29 cellular contexts compared by ENCODE assay signal in genomic region chr3:197135212-197135611, GRCh38.
DNase-seq lines count a peak whose midpoint lies in the region; ATAC-seq, FAIRE-seq and TF ChIP-seq lines count a peak whose summit lies in the region.
"Had no signal": no experiment of that assay in that cellular context is flagged by ENCODE, and none has a peak within 500 bp of the region (broad histone marks: within the 10 kb centered on the region; RNA-seq: fewer than 3 reads in every experiment).

No MANE protein-coding gene starts in this region.

- H3K27ac ChIP-seq in GM12878 (ENCODE audit: control insufficient read depth, insufficient read depth), result no peak overlapping the region
- H3K27ac ChIP-seq: colonic mucosa, lower lobe of right lung, SJSA1, upper lobe of right lung had no signal

- POLR2A ChIA-PET in GM12878 (lab: Charles Lee), result interaction anchor here (0.6 to 0.7 kb wide), 2 partner anchors 18 to 264 kb away, joined by 3 to 7 read pairs; no protein-coding TSS in a partner anchor

- H3K9me3 Mint-ChIP-seq in stimulated activated naive CD8-positive, alpha-beta T cell treated with anti-CD3 and anti-CD28 coated beads, Interleukin-15, amount 100 ng/mL, for 72 hours, result peaks cover 25 to 38% of the 10 kb centered on the region in 2 donors

- H3K27me3 ChIP-seq in GM12878 (replicated peaks in 1 of 2; ENCODE audit: control insufficient read depth in 2 of 2, insufficient read depth in 2 of 2, low read length in 1 of 2), result no peaks in the 10 kb centered on the region
- H3K27me3 ChIP-seq: colonic mucosa, SJSA1, upper lobe of right lung had no signal

- H3K9ac ChIP-seq in GM12878 (ENCODE audit: control insufficient read depth, insufficient read depth, low read length), result no peak overlapping the region

- no peak overlapping the region for H3K27ac Mint-ChIP-seq in stimulated activated naive CD8-positive, alpha-beta T cell treated with anti-CD3 and anti-CD28 coated beads, Interleukin-15, amount 100 ng/mL, for 72 hours
- H3K27ac Mint-ChIP-seq: activated T-cell treated with anti-CD3 and anti-CD28 coated beads, Interleukin-2, amount 50 U/mL, for 24 hours; endodermal cell; H9; natural killer cell treated with Interleukin-12 subunit alpha and Interleukin-12 subunit beta and Interleukin-15 and Interleukin-18, amount 100 ng/mL, for 72 hours; WTC11 had no signal

- H2AFZ ChIP-seq in GM12878 (ENCODE audit: control insufficient read depth, low read depth, low read length), result no peak overlapping the region

- CTCF ChIA-PET in GM12878 (lab: Yijun Ruan, JAX), result interaction anchor here (0.6 to 1.2 kb wide), 2 partner anchors 106 to 251 kb away, joined by 3 read pairs; no protein-coding TSS in a partner anchor

- no peak overlapping the region for H3K4me2 ChIP-seq in GM12878 (ENCODE audit: control insufficient read depth, insufficient read depth)

- peaks cover 7 to 27% of the 10 kb centered on the region in 2 experiments for H3K36me3 ChIP-seq in GM12878 (ENCODE audit: control insufficient read depth in 2 of 2, insufficient read depth in 2 of 2, low read length in 1 of 2)

- H3K4me3 Mint-ChIP-seq in stimulated activated naive CD8-positive, alpha-beta T cell treated with anti-CD3 and anti-CD28 coated beads, Interleukin-15, amount 100 ng/mL, for 72 hours, result no peak overlapping the region
- H3K4me3 Mint-ChIP-seq: activated T-cell treated with anti-CD3 and anti-CD28 coated beads, Interleukin-2, amount 50 U/mL, for 24 hours; CD14-positive monocyte; endodermal cell; H9; natural killer cell treated with Interleukin-12 subunit alpha and Interleukin-12 subunit beta and Interleukin-15 and Interleukin-18, amount 100 ng/mL, for 72 hours; WTC11 had no signal

- TF ChIP-seq CTCF in GM12878 (IDR thresholded peaks at IDR 0.05 in 2 of 3, conservative IDR thresholded peaks at IDR 0.05 in 1 of 3; ENCODE audit: control insufficient read depth in 2 of 3, extremely low read depth in 1 of 3, insufficient read depth in 1 of 3, low read depth in 3 of 3, low read length in 3 of 3), result no peak
- TF ChIP-seq CTCF in fibroblast of the aortic adventitia (IDR thresholded peaks at IDR 0.05; ENCODE audit: insufficient read depth, low read length), result no peak

- H4K20me1 ChIP-seq in GM12878 (ENCODE audit: control insufficient read depth, insufficient read depth), result no peaks in the 10 kb centered on the region

- no peak for TF ChIP-seq RAD21 in GM12878 (IDR thresholded peaks at IDR 0.05; ENCODE audit: insufficient read depth, low read depth, low read length)

- no TSS peak for BruUV-seq in GM12878 (replicated peaks; lab: Mats Ljungman, UMichigan)

- ATAC-seq in stimulated activated naive CD8-positive, alpha-beta T cell treated with anti-CD3 and anti-CD28 coated beads, Interleukin-15, Interleukin-2, amounts not matched to agents 100 U/mL and 50 U/mL, for 24 hours, result no peak
- no peak for ATAC-seq in stimulated activated naive CD8-positive, alpha-beta T cell treated with anti-CD3 and anti-CD28 coated beads, Interleukin-15, amount 100 ng/mL, for 72 hours
- ATAC-seq in GM12878 (no peak), GM18867 (IDR thresholded peaks at IDR 0.05; ENCODE audit: unreplicated experiment) (no peak), GM21360 (IDR thresholded peaks at IDR 0.05; ENCODE audit: unreplicated experiment) (no peak)
- ATAC-seq: K562; lower lobe of right lung; mucosa of descending colon; natural killer cell treated with Interleukin-12 subunit alpha and Interleukin-12 subunit beta and Interleukin-15 and Interleukin-18, amount 100 ng/mL, for 72 hours; upper lobe of right lung; WTC11 had no signal

- 98% methylated on average over 5 of the region's 5 CpGs for WGBS in GM12878 (ENCODE audit: insufficient coverage, insufficient replicate concordance, low lambda C conversion rate, missing lambda C conversion rate)

- DNase-seq in stimulated activated naive CD8-positive, alpha-beta T cell treated with anti-CD3 and anti-CD28 coated beads, Interleukin-15, Interleukin-2, amounts not matched to agents 100 U/mL and 50 U/mL, for 24 hours, result peak; percentile 12
- no peak for DNase-seq in stimulated activated naive CD8-positive, alpha-beta T cell treated with anti-CD3 and anti-CD28 coated beads, Interleukin-15, amount 100 ng/mL, for 72 hours
- DNase-seq in GM12878 (ENCODE audit: low read depth, low spot score) (no peak), fibroblast of the aortic adventitia (ENCODE audit: low read depth) (peak; percentile 18), NCI-H1436 (lab: John Stamatoyannopoulos, UW) (no peak)
- DNase-seq: activated CD8-positive, alpha-beta memory T cell treated with anti-CD3 and anti-CD28 coated beads for 24 hours; activated gamma-delta T cell; activated T-cell treated with anti-CD3 and anti-CD28 coated beads, Interleukin-2, amount 50 U/mL, for 24 hours; colonic mucosa; DMS79; endodermal cell; GDM1; H9; kidney glomerular epithelial cell; lower lobe of right lung; MM.1S; mucosa of descending colon; NCI-H2029 treated with DMSO at 0.1 percent for 48 hours; NCI-H345; upper lobe of right lung had no signal

- no peaks in the 10 kb centered on the region for H3K27me3 Mint-ChIP-seq in stimulated activated naive CD8-positive, alpha-beta T cell treated with anti-CD3 and anti-CD28 coated beads, Interleukin-15, amount 100 ng/mL, for 72 hours
- H3K27me3 Mint-ChIP-seq: activated T-cell treated with anti-CD3 and anti-CD28 coated beads, Interleukin-2, amount 50 U/mL, for 24 hours; natural killer cell treated with Interleukin-12 subunit alpha and Interleukin-12 subunit beta and Interleukin-15 and Interleukin-18, amount 100 ng/mL, for 72 hours had no signal

- no peak for TF ChIP-seq POLR2A in GM12878 (IDR thresholded peaks at IDR 0.05; ENCODE audit: low read depth, low read length)

- peaks cover 5% of the 10 kb centered on the region for H3K4me1 Mint-ChIP-seq in stimulated activated naive CD8-positive, alpha-beta T cell treated with anti-CD3 and anti-CD28 coated beads, Interleukin-15, amount 100 ng/mL, for 72 hours
- H3K4me1 Mint-ChIP-seq: H9, WTC11 had no signal

- H3K4me3 ChIP-seq in GM12878 (no peak overlapping the region), fibroblast of the aortic adventitia (ENCODE audit: low read depth, low read length) (no peak overlapping the region)
- H3K4me3 ChIP-seq: colonic mucosa, K562, lower lobe of right lung, mucosa of descending colon, SJSA1, skin epidermis, upper lobe of right lung had no signal

- FAIRE-seq in GM12878 (lab: Jason Lieb, UNC), result no peak
- FAIRE-seq: HTR-8/SVneo, K562 had no signal

- RAD21 ChIA-PET in GM12878 (lab: Charles Lee; ENCODE audit: unreplicated experiment), result no interaction called here

- H3K79me2 ChIP-seq in GM12878 (ENCODE audit: control insufficient read depth, insufficient read depth, low read length), result no peaks in the 10 kb centered on the region

- no peaks in the 10 kb centered on the region for H3K4me1 ChIP-seq in GM12878 (ENCODE audit: control insufficient read depth, insufficient read depth, low read length)
- H3K4me1 ChIP-seq: colonic mucosa, lower lobe of right lung, upper lobe of right lung had no signal

- in situ Hi-C loops in GM12878 (cut with MboI), result no loop called here

- H3K9me3 ChIP-seq in GM12878 (replicated peaks; ENCODE audit: control insufficient read depth, insufficient read depth, low read length), result peaks cover 18% of the 10 kb centered on the region
- H3K9me3 ChIP-seq: colonic mucosa, lower lobe of right lung, mucosa of descending colon, SJSA1, upper lobe of right lung had no signal

- intact Hi-C loops in GM12878 (cut with micrococcal nuclease; ENCODE audit: unreplicated experiment), result no loop called here

- no peak for TF ChIP-seq EP300 in GM12878 (IDR thresholded peaks at IDR 0.05; ENCODE audit: borderline replicate concordance in 1 of 2, control insufficient read depth in 1 of 2, low read depth in 2 of 2, low read length in 2 of 2)

- SMC1A ChIA-PET in GM12878 (lab: Charles Lee; ENCODE audit: uncharacterized antibody, unreplicated experiment), result interaction anchor here (0.7 to 2.8 kb wide), 3 partner anchors 10 to 15 kb away, joined by 3 to 8 read pairs (median 3); no protein-coding TSS in a partner anchor

TF ChIP-seq in GM12878, 131 proteins besides CTCF, POLR2A, EP300 and RAD21:
- TF ChIP-seq CBX5 (IDR thresholded peaks at IDR 0.05; ENCODE audit: low read depth), result peak; percentile 78; the same call in 1 of the 2 replicates
- TF ChIP-seq ZBED1 (IDR thresholded peaks at IDR 0.05; ENCODE audit: borderline replicate concordance), result no peak

Comparison
In these comparisons a context has a peak if more than half of its experiments do, and no peak if none do; other contexts are left out.
1. DNase-seq: peak in stimulated activated naive CD8-positive, alpha-beta T cell treated with anti-CD3 and anti-CD28 coated beads, Interleukin-15, Interleukin-2, amounts not matched to agents 100 U/mL and 50 U/mL, for 24 hours (single experiment) and fibroblast of the aortic adventitia (single experiment); none in stimulated activated naive CD8-positive, alpha-beta T cell treated with anti-CD3 and anti-CD28 coated beads, Interleukin-15, amount 100 ng/mL, for 72 hours (0 of 2), GM12878 (single experiment) and NCI-H1436 (single experiment).